In genomic region chr2:64839844-64840243, GRCh38 we compare ENCODE assay signal across 9 cellular contexts.
DNase-seq lines count a peak whose midpoint lies in the region; ATAC-seq, FAIRE-seq and TF ChIP-seq lines count a peak whose summit lies in the region.
"Had no signal": no experiment of that assay in that cellular context is flagged by ENCODE, and none has a peak within 500 bp of the region (broad histone marks: within the 10 kb centered on the region; RNA-seq: fewer than 3 reads in every experiment).

No MANE protein-coding gene starts in this region.

- no peaks in the 10 kb centered on the region for H3K36me3 Mint-ChIP-seq in astrocyte (ENCODE audit: low read depth, unreplicated experiment)

- H3K27me3 ChIP-seq in DOHH2 (ENCODE audit: control insufficient read depth, low read length) (no peaks in the 10 kb centered on the region), astrocyte (ENCODE audit: insufficient read depth, low read length) (no peaks in the 10 kb centered on the region), suprapubic skin (no peaks in the 10 kb centered on the region)

- H3K4me3 ChIP-seq in DOHH2 (ENCODE audit: low read length) (peak overlapping the region; percentile 49), astrocyte (ENCODE audit: insufficient read depth, low read depth, low read length) (no peak overlapping the region), suprapubic skin (no peak overlapping the region)

- H3K27ac ChIP-seq in DOHH2 (ENCODE audit: low read depth, low read length): peak overlapping the region; percentile 80
- H3K27ac ChIP-seq in astrocyte (ENCODE audit: low read depth, low read length): no peak overlapping the region
- H3K27ac ChIP-seq in suprapubic skin: peak overlapping the region; percentile 51

- TF ChIP-seq POLR2A in suprapubic skin (IDR thresholded peaks at IDR 0.05): no peak

- no peak for FAIRE-seq in astrocyte (lab: Jason Lieb, UNC)
- FAIRE-seq: colon had no signal

- H2AFZ ChIP-seq in astrocyte (ENCODE audit: low read depth, low read length): peak overlapping the region; percentile 23

- TF ChIP-seq CTCF in DOHH2 (IDR thresholded peaks at IDR 0.05; ENCODE audit: low read depth, low read length, poor library complexity, severe bottlenecking) (no peak), astrocyte (IDR thresholded peaks at IDR 0.05; ENCODE audit: insufficient read depth, low read depth, low read length) (no peak), suprapubic skin (IDR thresholded peaks at IDR 0.05) (no peak)

- H3K27me3 Mint-ChIP-seq in astrocyte (ENCODE audit: low read depth, unreplicated experiment): peaks cover 3% of the 10 kb centered on the region

- no peak for TF ChIP-seq EP300 in suprapubic skin (IDR thresholded peaks at IDR 0.05)

- H3K4me1 ChIP-seq in DOHH2 (ENCODE audit: control insufficient read depth, low read length) (peaks cover 46% of the 10 kb centered on the region), astrocyte (ENCODE audit: insufficient read depth, low read length) (peaks cover 23% of the 10 kb centered on the region), suprapubic skin (peaks cover 25% of the 10 kb centered on the region)

- H3K4me3 Mint-ChIP-seq in astrocyte (ENCODE audit: unreplicated experiment): no peak overlapping the region

- DNase-seq in astrocyte (ENCODE audit: low read depth) (no peak), suprapubic skin (ENCODE audit: low spot score in 2 of 2) (peak in 1 of 2 donors; percentile 58), HEK293T (ENCODE audit: extremely low spot score) (no peak), NCI-H2081 treated with DMSO at 0.1 percent for 48 hours (lab: John Stamatoyannopoulos, UW) (no peak), activated gamma-delta T cell treated with Interleukin-2 at 50 U/mL for 16 hours (no peak)

- peaks cover 22% of the 10 kb centered on the region for H3F3A ChIP-seq in DOHH2 (ENCODE audit: control insufficient read depth, insufficient read depth)

- no peaks in the 10 kb centered on the region for H3K36me3 ChIP-seq in DOHH2 (ENCODE audit: control insufficient read depth, low read length)
- no peaks in the 10 kb centered on the region for H3K36me3 ChIP-seq in astrocyte (ENCODE audit: insufficient read depth, low read length)
- no peaks in the 10 kb centered on the region for H3K36me3 ChIP-seq in suprapubic skin

- 72% methylated on average over 6 of the region's 6 CpGs for WGBS in suprapubic skin

- H3K9me2 ChIP-seq in DOHH2 (replicated peaks; ENCODE audit: control insufficient read depth, low read length): no peaks in the 10 kb centered on the region

- H3K4me2 ChIP-seq in DOHH2 (ENCODE audit: low read length): peak overlapping the region; percentile 62
- H3K4me2 ChIP-seq in astrocyte (ENCODE audit: low read length): no peak overlapping the region

- H3K4me1 Mint-ChIP-seq in astrocyte (ENCODE audit: low read depth, unreplicated experiment): peaks cover 7% of the 10 kb centered on the region

- H3K79me2 ChIP-seq in DOHH2 (ENCODE audit: control insufficient read depth, low read length) (no peaks in the 10 kb centered on the region), astrocyte (ENCODE audit: insufficient read depth, low read length) (no peaks in the 10 kb centered on the region)

- no peak overlapping the region for H3K9ac ChIP-seq in astrocyte (ENCODE audit: low read length)

- ATAC-seq in GM19397 (IDR thresholded peaks at IDR 0.05; ENCODE audit: unreplicated experiment) (peak; percentile 91), HG03432 (IDR thresholded peaks at IDR 0.05; ENCODE audit: unreplicated experiment) (peak; percentile 92)

- H3K9me3 Mint-ChIP-seq in astrocyte (ENCODE audit: unreplicated experiment): no peaks in the 10 kb centered on the region

- H3K9me3 ChIP-seq in DOHH2 (ENCODE audit: control insufficient read depth, insufficient read depth, low read length): no peaks in the 10 kb centered on the region
- no peaks in the 10 kb centered on the region for H3K9me3 ChIP-seq in astrocyte (ENCODE audit: insufficient read depth, low read depth, low read length)
- H3K9me3 ChIP-seq in suprapubic skin: no peaks in the 10 kb centered on the region

- POLR2A ChIA-PET in HEK293T (lab: Yijun Ruan, JAX): interaction anchor here (1.2 kb wide), 1 partner anchor 186 kb away, joined by 4 read pairs; the partner anchor contains the start of gene SERTAD2

- CTCF ChIA-PET in HEK293T (lab: Yijun Ruan, JAX): interaction anchor here (1.6 kb wide), 1 partner anchor 8 kb away, joined by 3 read pairs; no protein-coding TSS in a partner anchor

- H4K20me1 ChIP-seq in DOHH2 (ENCODE audit: control insufficient read depth, insufficient read depth, low read depth, low read length) (no peaks in the 10 kb centered on the region), astrocyte (ENCODE audit: insufficient read depth, low read length) (no peaks in the 10 kb centered on the region)

- no peak overlapping the region for H3K27ac Mint-ChIP-seq in astrocyte (ENCODE audit: unreplicated experiment)

TF ChIP-seq in HEK293T, 16 proteins besides CTCF, POLR2A, EP300 and RAD21:
- TF ChIP-seq SUZ12 (IDR thresholded peaks at IDR 0.05): no peak
- no peak for TF ChIP-seq LEF1 (IDR thresholded peaks at IDR 0.05; ENCODE audit: borderline replicate concordance)
- no peak for TF ChIP-seq HDGF (IDR thresholded peaks at IDR 0.05; ENCODE audit: borderline replicate concordance)
- no peak for TF ChIP-seq PKNOX1 (IDR thresholded peaks at IDR 0.05)
- TF ChIP-seq SP1 (IDR thresholded peaks at IDR 0.05): no peak
- no peak for TF ChIP-seq ARNT (IDR thresholded peaks at IDR 0.05)
- no peak for TF ChIP-seq CTBP1 (IDR thresholded peaks at IDR 0.05; ENCODE audit: borderline replicate concordance)
- TF ChIP-seq BHLHE40 (IDR thresholded peaks at IDR 0.05; ENCODE audit: borderline replicate concordance): no peak
- no peak for TF ChIP-seq FOXK2 (IDR thresholded peaks at IDR 0.05)
- no peak for TF ChIP-seq ELF4 (IDR thresholded peaks at IDR 0.05)
- TF ChIP-seq L3MBTL2 (conservative IDR thresholded peaks at IDR 0.05): no peak
- no peak for TF ChIP-seq FOXM1 (IDR thresholded peaks at IDR 0.05; ENCODE audit: borderline replicate concordance)
- no peak for TF ChIP-seq ZNF384 (IDR thresholded peaks at IDR 0.05)
- no peak for TF ChIP-seq FOXA1 (IDR thresholded peaks at IDR 0.05)
- TF ChIP-seq NFRKB (IDR thresholded peaks at IDR 0.05): no peak
- TF ChIP-seq TARDBP (IDR thresholded peaks at IDR 0.05): no peak
